11 cellular contexts compared by ENCODE assay signal in genomic region chr12:118374126-118374725, GRCh38. TPM values are rescaled to one million over a fixed set of nuclear protein-coding genes. Genes with fewer than 3 reads are reported as not detected.
DNase-seq lines count a peak whose midpoint lies in the region; ATAC-seq, FAIRE-seq and TF ChIP-seq lines count a peak whose summit lies in the region.
"Had no signal": no experiment of that assay in that cellular context is flagged by ENCODE, and none has a peak within 500 bp of the region (broad histone marks: within the 10 kb centered on the region; RNA-seq: fewer than 3 reads in every experiment).

No MANE protein-coding gene starts in this region.

- no peaks in the 10 kb centered on the region for H3K9me3 Mint-ChIP-seq in astrocyte (ENCODE audit: unreplicated experiment)
- H3K9me3 Mint-ChIP-seq in naive B cell = no peaks in the 10 kb centered on the region

- H3K4me1 ChIP-seq in ACC112 (ENCODE audit: control insufficient read depth, insufficient read depth, low read length, unreplicated experiment) (peaks cover 32% of the 10 kb centered on the region), HAP-1 (peaks cover 38% of the 10 kb centered on the region), astrocyte (ENCODE audit: insufficient read depth, low read length) (peaks cover 25% of the 10 kb centered on the region)

- peak overlapping the region; percentile 78 for H3K4me3 Mint-ChIP-seq in astrocyte (ENCODE audit: unreplicated experiment)
- peak overlapping the region; percentile 57 to 99 (median 94) for H3K4me3 Mint-ChIP-seq in naive B cell

- TF ChIP-seq CTCF in astrocyte (IDR thresholded peaks at IDR 0.05; ENCODE audit: insufficient read depth, low read depth, low read length) = no peak

- H3K36me3 Mint-ChIP-seq in astrocyte (ENCODE audit: low read depth, unreplicated experiment) (no peaks in the 10 kb centered on the region), naive B cell (no peaks in the 10 kb centered on the region)

- H3K27ac ChIP-seq in ACC112 (ENCODE audit: low read depth, low read length) = no peak overlapping the region; the same call in 1 of the 2 replicates
- H3K27ac ChIP-seq in astrocyte (ENCODE audit: low read depth, low read length) = no peak overlapping the region

- H4K20me1 ChIP-seq in astrocyte (ENCODE audit: insufficient read depth, low read length) = peaks cover 38% of the 10 kb centered on the region

- H3K9me3 ChIP-seq in HAP-1 (no peaks in the 10 kb centered on the region), astrocyte (ENCODE audit: insufficient read depth, low read depth, low read length) (no peaks in the 10 kb centered on the region)

- H3K4me1 Mint-ChIP-seq in astrocyte (ENCODE audit: low read depth, unreplicated experiment) (peaks cover 7% of the 10 kb centered on the region), naive B cell (peaks cover 37 to 63% (median 47%) of the 10 kb centered on the region in 3 donors)

- no peak overlapping the region for H2AFZ ChIP-seq in ACC112 (ENCODE audit: low read length, unreplicated experiment)
- H2AFZ ChIP-seq in astrocyte (ENCODE audit: low read depth, low read length) = no peak overlapping the region

- H3K36me3 ChIP-seq in ACC112 (ENCODE audit: insufficient read depth, low read length) (no peaks in the 10 kb centered on the region), HAP-1 (replicated peaks) (no peaks in the 10 kb centered on the region; the same call in 1 of the 2 replicates), astrocyte (ENCODE audit: insufficient read depth, low read length) (no peaks in the 10 kb centered on the region)

- FAIRE-seq in astrocyte (lab: Jason Lieb, UNC) = no peak
- FAIRE-seq: endothelial cell of umbilical vein, TTC549 had no signal

- peak overlapping the region; percentile 91 for H3K4me2 ChIP-seq in astrocyte (ENCODE audit: low read length)

- in situ Hi-C loops in HAP-1 (cut with MboI; ENCODE audit: low sequenced_read_pairs) = loop anchor here (10.0 kb wide), 2 partner anchors 199 to 239 kb away; partner anchors contain the start of gene PEBP1

- no peak overlapping the region for H3K9ac ChIP-seq in astrocyte (ENCODE audit: low read length)

- H3K27me3 Mint-ChIP-seq in astrocyte (ENCODE audit: low read depth, unreplicated experiment) (no peaks in the 10 kb centered on the region), naive B cell (no peaks in the 10 kb centered on the region)

- ATAC-seq in naive B cell (ENCODE audit: low read depth in 2 of 2) (no peak), GM21381 (IDR thresholded peaks at IDR 0.05; ENCODE audit: unreplicated experiment) (no peak)

- peaks cover 57% of the 10 kb centered on the region for H3K79me2 ChIP-seq in ACC112 (ENCODE audit: control insufficient read depth, insufficient read depth, low read length, unreplicated experiment)
- peaks cover 63% of the 10 kb centered on the region for H3K79me2 ChIP-seq in astrocyte (ENCODE audit: insufficient read depth, low read length)

- DNase-seq in HAP-1 (ENCODE audit: low spot score in 2 of 2) (peak in 1 of 2 experiments; percentile 13), astrocyte (ENCODE audit: low read depth) (no peak), naive B cell (no peak), NCI-H510A (lab: John Stamatoyannopoulos, UW) (no peak), NCI-H510A treated with DMSO at 0.1 percent for 48 hours (lab: John Stamatoyannopoulos, UW) (no peak), SW 1271 (lab: John Stamatoyannopoulos, UW) (no peak)
- DNase-seq: NCI-H1105 had no signal

- H3K27ac Mint-ChIP-seq in astrocyte (ENCODE audit: unreplicated experiment) (peak overlapping the region; percentile 12), naive B cell (peak overlapping the region in 1 of 6 donors; percentile 68)

- no peaks in the 10 kb centered on the region for H3K27me3 ChIP-seq in ACC112 (ENCODE audit: insufficient read depth, low read length)
- no peaks in the 10 kb centered on the region for H3K27me3 ChIP-seq in HAP-1 (ENCODE audit: low read depth)
- no peaks in the 10 kb centered on the region for H3K27me3 ChIP-seq in astrocyte (ENCODE audit: insufficient read depth, low read length)

- peak overlapping the region; percentile 93 for H3K4me3 ChIP-seq in ACC112 (ENCODE audit: low read depth, low read length)
- peak overlapping the region; percentile 93 for H3K4me3 ChIP-seq in HAP-1
- no peak overlapping the region for H3K4me3 ChIP-seq in astrocyte (ENCODE audit: insufficient read depth, low read depth, low read length)

RNA-seq across cellular contexts. Expression of gene TAOK3, which starts 1.5 kb away (rescaled TPM):
- 14.2 and 15.7 TPM in 2 replicates for total RNA-seq in astrocyte
- 10 to 100 TPM; 34.7 to 94.9 (median 86.3) TPM for polyA plus RNA-seq in naive B cell (ENCODE audit: low read depth in 6 of 6)

RNA-seq across cellular contexts. Expression of gene SUDS3, which starts 2.1 kb away (rescaled TPM):
- total RNA-seq in astrocyte = 30.6 and 31.0 TPM in 2 replicates
- polyA plus RNA-seq in naive B cell (ENCODE audit: low read depth in 6 of 6) = 10 to 100 TPM; 17.2 to 26.0 (median 20.1) TPM
